ENCODE assay signal across 17 cellular contexts in the genomic region with DNA sequence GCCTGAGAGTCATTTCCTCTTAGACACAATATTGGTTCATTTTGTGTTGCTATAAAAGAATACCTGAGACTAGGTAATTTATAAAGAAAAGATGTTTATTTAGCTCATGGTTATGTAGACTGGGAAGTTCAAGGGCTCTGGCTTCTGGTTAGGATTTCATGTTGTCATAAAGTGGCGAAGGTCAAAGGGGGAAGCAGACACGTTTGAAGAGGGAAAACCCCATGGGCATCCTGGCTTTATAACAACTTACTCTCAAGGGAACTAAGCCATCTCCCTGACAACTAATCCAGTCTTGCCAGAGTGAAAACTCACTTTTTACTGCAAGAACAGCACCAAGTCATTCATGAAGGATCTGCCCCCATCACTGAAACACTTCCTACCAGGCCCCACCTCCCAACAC.
DNase-seq lines count a peak whose midpoint lies in the region; FAIRE-seq and TF ChIP-seq lines count a peak whose summit lies in the region.
"Had no signal": no experiment of that assay in that cellular context is flagged by ENCODE, and none has a peak within 500 bp of the region (broad histone marks: within the 10 kb centered on the region; RNA-seq: fewer than 3 reads in every experiment).

No MANE protein-coding gene starts in this region.

- H3K27me3 ChIP-seq in mesenchymal stem cell (ENCODE audit: control insufficient read depth in 1 of 2, insufficient read depth in 1 of 2, low read length in 2 of 2) = no peaks in the 10 kb centered on the region

- H3K4ac ChIP-seq in mesenchymal stem cell (ENCODE audit: low read depth in 1 of 2, low read length in 2 of 2) = no peak overlapping the region

- H3K27ac Mint-ChIP-seq in CD14-positive monocyte = peak overlapping the region in 6 of 7 donors; percentile 21 to 84 (median 65)
- H3K27ac Mint-ChIP-seq: HFFc6 had no signal

- 50% methylated on average over 2 of the region's 2 CpGs for WGBS in mesenchymal stem cell

- no peak overlapping the region for H2AK5ac ChIP-seq in mesenchymal stem cell (ENCODE audit: low read length, severe bottlenecking)

- FAIRE-seq in GM12892 (lab: Jason Lieb, UNC) = peak; percentile 5
- FAIRE-seq: G401.6, K562 had no signal

- no peak overlapping the region for H4K91ac ChIP-seq in mesenchymal stem cell (ENCODE audit: low read length)

- DNase-seq in CD14-positive monocyte (ENCODE audit: low spot score) = no peak
- no peak for DNase-seq in GM12892 (ENCODE audit: insufficient read length)
- DNase-seq in MV-4-11 (lab: John Stamatoyannopoulos, UW) = peak; percentile 33
- DNase-seq in mesenchymal stem cell = peak; percentile 28
- DNase-seq in kidney glomerular epithelial cell (lab: John Stamatoyannopoulos, UW) = no peak
- DNase-seq in stimulated activated CD4-positive, alpha-beta T cell treated with anti-CD3 and anti-CD28 coated beads, Interleukin-15, amount 100 ng/mL, for 24 hours = no peak
- DNase-seq in HPDE6-E6E7 (ENCODE audit: extremely low spot score) = no peak
- DNase-seq: CD4-positive, CD25-positive, alpha-beta regulatory T cell; COR-L47; H7; HFFc6; NCI-H1694 treated with DMSO at 0.1 percent for 48 hours; NCI-H2227 treated with DMSO at 0.1 percent for 48 hours; NCI-H510A treated with DMSO at 0.1 percent for 48 hours; NCI-H82 had no signal

- TF ChIP-seq POLR2A in GM12892 (IDR thresholded peaks at IDR 0.05; ENCODE audit: low read depth, low read length) = no peak

- H3K4me3 ChIP-seq in mesenchymal stem cell (ENCODE audit: insufficient read depth in 1 of 2, low read depth in 1 of 2, low read length in 2 of 2) = no peak overlapping the region
- H3K4me3 ChIP-seq: K562 had no signal

- no peak overlapping the region for H3K27ac ChIP-seq in mesenchymal stem cell (ENCODE audit: low read length, poor library complexity, severe bottlenecking)

- no peak overlapping the region for H2AFZ ChIP-seq in mesenchymal stem cell (ENCODE audit: low read depth, low read length)

- no peaks in the 10 kb centered on the region for H3K79me1 ChIP-seq in mesenchymal stem cell (replicated peaks; ENCODE audit: low read length, poor library complexity, severe bottlenecking)

- intact Hi-C loops in CD14-positive monocyte (cut with micrococcal nuclease) = no loop called here

- H3K23ac ChIP-seq in mesenchymal stem cell (ENCODE audit: low read length in 2 of 2) = no peak overlapping the region

- no peak overlapping the region for H2BK12ac ChIP-seq in mesenchymal stem cell (ENCODE audit: low read length in 2 of 2)

- H3K36me3 Mint-ChIP-seq in CD14-positive monocyte = peaks cover 0 to 2% of the 10 kb centered on the region in 2 donors
- H3K36me3 Mint-ChIP-seq: CD4-positive, CD25-positive, alpha-beta regulatory T cell had no signal

- peaks cover 0 to 2% (median 0%) of the 10 kb centered on the region in 3 donors for H3K27me3 Mint-ChIP-seq in CD14-positive monocyte (ENCODE audit: low read depth in 3 of 3)
- H3K27me3 Mint-ChIP-seq: CD4-positive, CD25-positive, alpha-beta regulatory T cell had no signal

- H3K4me1 ChIP-seq in mesenchymal stem cell (ENCODE audit: control insufficient read depth, insufficient read depth, low read depth, low read length) = no peaks in the 10 kb centered on the region

- TF ChIP-seq CTCF in CD14-positive monocyte (IDR thresholded peaks at IDR 0.05) = no peak

- H4K8ac ChIP-seq in mesenchymal stem cell (ENCODE audit: low read length) = no peak overlapping the region

- H3K18ac ChIP-seq in mesenchymal stem cell (ENCODE audit: low read depth in 1 of 2, low read length in 2 of 2) = no peak overlapping the region

- H3K4me3 Mint-ChIP-seq in CD14-positive monocyte = no peak overlapping the region
- H3K4me3 Mint-ChIP-seq: CD4-positive, CD25-positive, alpha-beta regulatory T cell; HFFc6 had no signal

- H3K9me3 ChIP-seq in mesenchymal stem cell (ENCODE audit: control insufficient read depth, low read length) = no peaks in the 10 kb centered on the region

- no peak overlapping the region for H3K9ac ChIP-seq in mesenchymal stem cell (ENCODE audit: low read length)

- no peak overlapping the region for H3K4me2 ChIP-seq in mesenchymal stem cell (ENCODE audit: low read length, poor library complexity, severe bottlenecking)

- no peak overlapping the region for H3K14ac ChIP-seq in mesenchymal stem cell (ENCODE audit: low read length in 2 of 2)

- H3K4me1 Mint-ChIP-seq in CD14-positive monocyte = peaks cover 39% of the 10 kb centered on the region
- H3K4me1 Mint-ChIP-seq: CD4-positive, CD25-positive, alpha-beta regulatory T cell had no signal

- no peak overlapping the region for H2BK5ac ChIP-seq in mesenchymal stem cell (ENCODE audit: low read depth, low read length, poor library complexity, severe bottlenecking)

- no peak overlapping the region for H2BK15ac ChIP-seq in mesenchymal stem cell (ENCODE audit: low read depth, poor library complexity, severe bottlenecking)

- no peaks in the 10 kb centered on the region for H3K36me3 ChIP-seq in mesenchymal stem cell (ENCODE audit: control insufficient read depth in 1 of 2, insufficient read depth in 2 of 2, low read depth in 1 of 2, low read length in 2 of 2)

- peaks cover 0 to 2% (median 0%) of the 10 kb centered on the region in 7 donors for H3K9me3 Mint-ChIP-seq in CD14-positive monocyte
- H3K9me3 Mint-ChIP-seq: HFFc6 had no signal

- no peak overlapping the region for H2BK120ac ChIP-seq in mesenchymal stem cell (ENCODE audit: low read depth, low read length)

Comparison
In these comparisons a context has a peak if more than half of its experiments do, and no peak if none do; other contexts are left out.
1. DNase-seq: peak in MV-4-11 (single experiment) and mesenchymal stem cell (single experiment); none in CD14-positive monocyte (single experiment), GM12892 (single experiment), kidney glomerular epithelial cell (single experiment), stimulated activated CD4-positive, alpha-beta T cell treated with anti-CD3 and anti-CD28 coated beads, Interleukin-15, amount 100 ng/mL, for 24 hours (single experiment) and HPDE6-E6E7 (single experiment).